In the genomic region with DNA sequence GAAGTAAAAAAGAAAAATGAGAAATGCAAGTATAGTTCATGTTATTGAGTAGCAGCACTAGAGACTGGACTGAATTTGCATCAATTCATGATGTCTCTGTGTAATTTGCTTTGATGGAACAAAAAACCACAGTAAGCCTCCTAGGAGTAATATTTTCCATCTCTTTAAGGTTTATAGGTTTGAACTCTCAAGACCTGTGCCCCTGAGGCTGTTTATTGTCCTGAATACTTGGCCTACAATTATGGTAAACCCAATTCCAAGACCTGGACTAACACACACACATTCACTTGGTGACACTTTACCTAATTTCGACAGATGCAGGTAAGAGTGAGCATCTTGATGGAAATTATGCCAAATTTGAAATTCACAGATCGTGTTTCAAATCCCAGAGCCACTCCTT, we compare ENCODE assay signal across 7 cellular contexts.
"Had no signal": no experiment of that assay in that cellular context is flagged by ENCODE, and none has a peak within 500 bp of the region (broad histone marks: within the 10 kb centered on the region; RNA-seq: fewer than 3 reads in every experiment).

No MANE protein-coding gene starts in this region.

- ATAC-seq: HCT116, K562 had no signal

- DNase-seq: GM23248, GOT3, H7, IMR-90, KG1 had no signal
